ENCODE assay signal across 35 cellular contexts in genomic region chr11:72520815-72521214, GRCh38.
"Had no signal": no experiment of that assay in that cellular context is flagged by ENCODE, and none has a peak within 500 bp of the region (broad histone marks: within the 10 kb centered on the region; RNA-seq: fewer than 3 reads in every experiment).

No MANE protein-coding gene starts in this region.

- H3K27me3 Mint-ChIP-seq: activated CD4-positive, alpha-beta T cell treated with anti-CD3 and anti-CD28 coated beads for 36 hours; activated naive CD8-positive, alpha-beta T cell treated with anti-CD3 and anti-CD28 coated beads for 36 hours; T-cell had no signal

- H3K27me3 ChIP-seq: adrenal gland, body of pancreas, colonic mucosa, pancreas, right atrium auricular region, transverse colon, uterus had no signal

- DNase-seq: activated CD4-positive, alpha-beta T cell treated with anti-CD3 and anti-CD28 coated beads for 36 hours; activated CD4-positive, alpha-beta T cell treated with anti-CD3 and anti-CD28 coated beads, Interleukin-2, amount 50 U/mL, for 4 hours; activated CD4-positive, CD25-positive, alpha-beta regulatory T cell; activated CD8-positive, alpha-beta memory T cell treated with anti-CD3 and anti-CD28 coated beads, Interleukin-2, amount 50 U/mL, for 4 hours; activated effector memory CD4-positive, alpha-beta T cell treated with anti-CD3 and anti-CD28 coated beads, Interleukin-2, amount 50 U/mL, for 16 hours; activated naive CD4-positive, alpha-beta T cell treated with anti-CD3 and anti-CD28 coated beads for 36 hours; activated naive CD8-positive, alpha-beta T cell treated with anti-CD3 and anti-CD28 coated beads for 36 hours; activated T-cell treated with anti-CD3 and anti-CD28 coated beads, Interleukin-2, amount 50 U/mL, for 1 hour; adrenal gland; aorta; body of pancreas; cerebellar nuclear complex; colonic mucosa; foreskin fibroblast; head of caudate nucleus; hippocampal formation; kidney; left colon; mammary epithelial cell; naive B cell; pancreas; psoas muscle; stimulated activated CD4-positive, alpha-beta T cell treated with anti-CD3 and anti-CD28 coated beads, Interleukin-1b, Interleukin-23, amount 100 ng/mL, for 48 hours; stimulated activated CD4-positive, alpha-beta T cell treated with anti-CD3 and anti-CD28 coated beads, Interleukin-4, amount 100 ng/mL, for 4 hours; stimulated activated CD8-positive, alpha-beta memory T cell treated with anti-CD3 and anti-CD28 coated beads, Interleukin-4, amount 100 ng/mL, for 48 hours; T-cell; transverse colon; uterus had no signal

- H3K36me3 Mint-ChIP-seq: activated naive CD8-positive, alpha-beta T cell treated with anti-CD3 and anti-CD28 coated beads for 36 hours; mesothelial cell of epicardium; naive B cell; stimulated activated memory B cell treated with anti-CD40 and anti-IgM and Interleukin-4, amounts not matched to agents 10 μg/mL and 1 μg/mL and 100 μg/mL, for 72 hours; T-cell had no signal

- H3K9me3 ChIP-seq: adrenal gland, body of pancreas, colonic mucosa, pancreas, psoas muscle, right atrium auricular region, transverse colon, uterus had no signal

- H3K4me3 Mint-ChIP-seq: activated CD4-positive, alpha-beta T cell treated with anti-CD3 and anti-CD28 coated beads for 36 hours; activated naive CD4-positive, alpha-beta T cell treated with anti-CD3 and anti-CD28 coated beads for 36 hours; activated naive CD8-positive, alpha-beta T cell treated with anti-CD3 and anti-CD28 coated beads for 36 hours; mesothelial cell of epicardium; neural crest cell; stimulated activated memory B cell treated with anti-CD40 and anti-IgM and Interleukin-4, amounts not matched to agents 10 μg/mL and 1 μg/mL and 100 μg/mL, for 72 hours had no signal

- H3K9me3 Mint-ChIP-seq: activated naive CD4-positive, alpha-beta T cell treated with anti-CD3 and anti-CD28 coated beads for 36 hours; activated naive CD8-positive, alpha-beta T cell treated with anti-CD3 and anti-CD28 coated beads for 36 hours; stimulated activated memory B cell treated with anti-CD40 and anti-IgM and Interleukin-4, amounts not matched to agents 10 μg/mL and 1 μg/mL and 100 μg/mL, for 72 hours; T-cell had no signal

- H3K36me3 ChIP-seq: adrenal gland, colonic mucosa, pancreas, right atrium auricular region, transverse colon, uterus had no signal

- H3K27ac ChIP-seq: adrenal gland, body of pancreas, colonic mucosa, pancreas, psoas muscle, right atrium auricular region, transverse colon, uterus had no signal

- ATAC-seq: body of pancreas; esophagus mucosa; left colon; pancreas; psoas muscle; stimulated activated memory B cell treated with anti-CD40 and anti-IgM and Interleukin-4, amounts not matched to agents 10 μg/mL and 1 μg/mL and 100 μg/mL, for 72 hours had no signal

- H3K4me1 Mint-ChIP-seq: neural crest cell had no signal

- H3K4me3 ChIP-seq: adrenal gland, body of pancreas, colonic mucosa, pancreas, psoas muscle, right atrium auricular region, smooth muscle cell, transverse colon, uterus had no signal

- H3K4me1 ChIP-seq: adrenal gland, body of pancreas, colonic mucosa, pancreas, psoas muscle, right atrium auricular region, uterus had no signal

- H3K27ac Mint-ChIP-seq: activated CD4-positive, alpha-beta T cell treated with anti-CD3 and anti-CD28 coated beads for 36 hours; activated T-helper 1 cell treated with anti-CD3 and anti-CD28 coated beads, Interleukin-12 subunit alpha, Interleukin-12 subunit beta, Interleukin-2, Interleukin-4 antibody, amounts not matched to agents 30 ng/mL and 10 ng/mL and 1 ng/mL, durations not matched to agents 14 hours and 24 hours and 36 hours; mesothelial cell of epicardium; stimulated activated memory B cell treated with anti-CD40 and anti-IgM and Interleukin-4, amounts not matched to agents 10 μg/mL and 1 μg/mL and 100 μg/mL, for 72 hours had no signal
